Comparison of ENCODE assay signal across 8 cellular contexts in the genomic region with DNA sequence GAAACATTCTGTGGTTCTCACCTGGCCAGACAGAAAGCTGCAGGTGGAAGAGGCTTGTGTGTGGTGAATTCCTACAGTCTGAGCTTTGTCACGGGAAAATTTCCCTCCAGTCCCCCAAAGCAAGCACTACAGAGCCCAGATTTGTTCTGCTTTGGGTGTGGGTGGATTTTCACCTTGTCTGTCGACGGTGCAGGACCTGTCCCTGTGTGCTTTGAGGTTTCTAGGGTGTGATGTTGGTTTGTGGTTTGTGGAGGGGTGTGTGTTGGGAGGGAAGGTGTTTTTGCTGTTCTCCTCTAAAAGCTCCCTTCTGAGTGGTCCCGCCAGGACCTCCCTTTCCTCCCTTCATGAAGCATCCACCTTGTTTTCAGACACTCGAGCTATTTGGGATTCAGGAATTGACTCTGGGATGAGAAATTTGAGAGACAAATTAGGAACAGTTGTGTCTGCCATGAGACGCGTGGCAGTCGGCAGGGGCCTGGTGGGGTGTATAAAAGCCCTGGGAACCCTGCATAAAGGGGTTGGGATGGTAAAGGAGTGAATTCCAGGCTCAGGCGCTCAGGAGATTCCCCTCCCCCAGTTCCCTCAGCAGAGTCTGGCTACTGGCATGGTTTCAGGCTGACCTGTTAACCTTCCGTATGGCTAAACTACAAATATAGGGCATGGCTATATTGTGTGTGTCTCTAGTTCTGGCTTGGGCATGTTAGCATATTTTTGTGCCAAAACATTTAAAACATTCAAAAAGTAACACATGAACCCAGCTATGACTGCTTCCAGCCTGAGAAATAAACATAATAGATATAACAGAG.
A peak's percentile ranks its signal among the peaks of the same experiment; 100 is the strongest.
DNase-seq lines count a peak whose midpoint lies in the region; ATAC-seq and TF ChIP-seq lines count a peak whose summit lies in the region.

No MANE protein-coding gene starts in this region.

- H3K27ac ChIP-seq in duodenal mucosa (ENCODE audit: low read depth, low read length) (no peak overlapping the region), gastrocnemius medialis (peak overlapping the region; percentile 92 to 97 (median 96))

- peak; percentile 37 for ATAC-seq in GM19035 (IDR thresholded peaks at IDR 0.05; ENCODE audit: unreplicated experiment)
- peak in 1 of 2 donors; percentile 12 for ATAC-seq in gastrocnemius medialis
- ATAC-seq in HG03342 (IDR thresholded peaks at IDR 0.05; ENCODE audit: unreplicated experiment): no peak

- DNase-seq in RPMI8226 (peak; percentile 52), gastrocnemius medialis (peak in 1 of 2 donors; percentile 70), hypothalamus (lab: John Stamatoyannopoulos, UW) (no peak), erythroblast (lab: John Stamatoyannopoulos, UW) (no peak), UCSD-AML1 (lab: John Stamatoyannopoulos, UW; ENCODE audit: unreplicated experiment) (no peak)

- no peaks in the 10 kb centered on the region for H3K36me3 ChIP-seq in duodenal mucosa (ENCODE audit: control insufficient read depth in 1 of 2, insufficient read depth in 2 of 2, low read length in 2 of 2)
- H3K36me3 ChIP-seq in gastrocnemius medialis: no peaks in the 10 kb centered on the region

- intact Hi-C loops in gastrocnemius medialis (cut with DNase I; ENCODE audit: low total_unique reads): loop anchor here (10.0 kb wide), 1 partner anchor 1715 kb away; the partner anchor contains the start of gene PTMA

- H3K9me3 ChIP-seq in duodenal mucosa (ENCODE audit: control insufficient read depth in 1 of 2, low read length in 2 of 2): no peaks in the 10 kb centered on the region
- H3K9me3 ChIP-seq in gastrocnemius medialis: no peaks in the 10 kb centered on the region

- in situ Hi-C loops in gastrocnemius medialis (cut with MboI; ENCODE audit: low sequenced_read_pairs in 4 of 4): no loop called here

- H3K9ac ChIP-seq in duodenal mucosa (ENCODE audit: low read depth in 1 of 2, low read length in 2 of 2): peak overlapping the region in 1 of 2 donors; percentile 35

- no peak for TF ChIP-seq POLR2A in gastrocnemius medialis (IDR thresholded peaks at IDR 0.05)
- TF ChIP-seq POLR2A in erythroblast (IDR thresholded peaks at IDR 0.05; ENCODE audit: low read length): no peak

- H3K4me1 ChIP-seq in duodenal mucosa (ENCODE audit: control insufficient read depth in 1 of 2, insufficient read depth in 2 of 2, low read length in 2 of 2) (peaks cover 87 to 93% of the 10 kb centered on the region in 2 donors), gastrocnemius medialis (peaks cover 73 to 85% of the 10 kb centered on the region in 2 donors)

- TF ChIP-seq CTCF in gastrocnemius medialis (IDR thresholded peaks at IDR 0.05 in 4 of 5, conservative IDR thresholded peaks at IDR 0.05 in 1 of 5): no peak

- peak overlapping the region; percentile 29 to 41 for H3K4me3 ChIP-seq in duodenal mucosa (ENCODE audit: low read depth in 1 of 2, low read length in 2 of 2)
- H3K4me3 ChIP-seq in gastrocnemius medialis: peak overlapping the region; percentile 54 to 66 (median 62)

- no peaks in the 10 kb centered on the region for H3K27me3 ChIP-seq in duodenal mucosa (ENCODE audit: control insufficient read depth in 1 of 2, insufficient read depth in 2 of 2, low read length in 2 of 2)
- no peaks in the 10 kb centered on the region for H3K27me3 ChIP-seq in gastrocnemius medialis
